In the genomic region with DNA sequence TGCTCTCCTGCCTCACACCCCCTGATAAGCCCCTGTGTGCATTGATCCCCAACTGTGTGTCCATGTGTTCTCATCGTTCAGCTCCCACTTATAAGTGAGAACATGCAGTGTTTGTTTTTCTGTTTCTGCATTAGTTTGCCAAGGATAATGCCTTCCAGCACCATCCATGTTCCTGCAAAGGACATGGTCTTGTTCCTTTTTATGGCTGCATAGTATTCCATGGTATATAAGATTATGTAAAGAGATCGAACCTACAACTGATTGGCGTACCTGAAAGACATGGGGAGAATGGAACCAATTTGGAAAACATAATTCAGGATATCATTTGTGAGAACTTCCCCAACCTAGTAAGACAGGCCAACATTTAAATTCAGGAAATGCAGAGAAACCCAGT, we compare ENCODE assay signal across 9 cellular contexts. TPM values are rescaled to one million over a fixed set of nuclear protein-coding genes. Genes with fewer than 3 reads are reported as not detected.
DNase-seq lines count a peak whose midpoint lies in the region; ATAC-seq and TF ChIP-seq lines count a peak whose summit lies in the region.
"Had no signal": no experiment of that assay in that cellular context is flagged by ENCODE, and none has a peak within 500 bp of the region (broad histone marks: within the 10 kb centered on the region; RNA-seq: fewer than 3 reads in every experiment).

No MANE protein-coding gene starts in this region.

- peaks cover 6% of the 10 kb centered on the region; the same call in 1 of the 2 replicates for H4K20me1 ChIP-seq in PC-3 (ENCODE audit: low read length)

- intact Hi-C loops in PC-3 (cut with micrococcal nuclease) (no loop called here), prostate gland (cut with DNase I) (no loop called here)

- H3K4me1 ChIP-seq in PC-3 (ENCODE audit: insufficient read depth, low read length), result peaks cover 53% of the 10 kb centered on the region
- no peaks in the 10 kb centered on the region for H3K4me1 ChIP-seq in prostate gland (replicated peaks)

- no peaks in the 10 kb centered on the region for H3K36me3 ChIP-seq in PC-3 (ENCODE audit: low read depth, low read length)
- H3K36me3 ChIP-seq in prostate gland, result no peaks in the 10 kb centered on the region

- TF ChIP-seq CTCF in C4-2B (conservative IDR thresholded peaks at IDR 0.05) (no peak), PC-3 (conservative IDR thresholded peaks at IDR 0.05; ENCODE audit: low read depth, low read length) (no peak), chondrocyte (IDR thresholded peaks at IDR 0.05) (no peak), prostate gland (IDR thresholded peaks at IDR 0.05) (no peak)

- peaks cover 3% of the 10 kb centered on the region for H3K9me3 Mint-ChIP-seq in chondrocyte (ENCODE audit: low read depth)
- H3K9me3 Mint-ChIP-seq: IgD-negative memory B cell had no signal

- no peak overlapping the region for H3K4me3 Mint-ChIP-seq in chondrocyte (ENCODE audit: unreplicated experiment)
- H3K4me3 Mint-ChIP-seq: IgD-negative memory B cell had no signal

- BruUV-seq in PC-3 (replicated peaks; lab: Mats Ljungman, UMichigan), result no TSS peak

- no peak for DNase-seq in PC-3
- no peak for DNase-seq in chondrocyte (ENCODE audit: low spot score)
- no peak for DNase-seq in prostate gland (ENCODE audit: low spot score)
- DNase-seq in stimulated activated CD4-positive, alpha-beta T cell treated with anti-CD3 and anti-CD28 coated beads, Interleukin-12 subunit alpha, Interleukin-12 subunit beta, amount 100 ng/mL, for 4 hours, result no peak
- no peak for DNase-seq in NOMO-1 treated with dmso at 0.1 percent for 144 hours (lab: John Stamatoyannopoulos, UW; ENCODE audit: unreplicated experiment)

- ATAC-seq in PC-3, result no peak
- ATAC-seq in GM19467 (IDR thresholded peaks at IDR 0.05; ENCODE audit: unreplicated experiment), result no peak
- ATAC-seq in GM21515 (IDR thresholded peaks at IDR 0.05; ENCODE audit: unreplicated experiment), result no peak

- peak overlapping the region; percentile 75 for H3K27ac Mint-ChIP-seq in chondrocyte (ENCODE audit: unreplicated experiment)

- POLR2A ChIA-PET in PC-3 (lab: Charles Lee; ENCODE audit: unreplicated experiment), result no interaction called here

- H3K4me3 ChIP-seq in PC-3 (ENCODE audit: low read length) (peak overlapping the region; percentile 7; the same call in 1 of the 2 replicates), prostate gland (no peak overlapping the region)

- no peak overlapping the region for H2AFZ ChIP-seq in PC-3 (ENCODE audit: low read length)

- no peaks in the 10 kb centered on the region for H3K9me2 ChIP-seq in PC-3 (replicated peaks; ENCODE audit: low read length)

- H3K27ac ChIP-seq in C4-2B (peak overlapping the region; percentile 36; the same call in 1 of the 2 replicates), PC-3 (ENCODE audit: low read length) (peak overlapping the region; percentile 78), prostate gland (peak overlapping the region; percentile 69 to 70)

- no peaks in the 10 kb centered on the region for H3K36me3 Mint-ChIP-seq in chondrocyte (ENCODE audit: low read depth)

- H3K9me3 ChIP-seq in PC-3 (ENCODE audit: low read length) (no peaks in the 10 kb centered on the region), prostate gland (no peaks in the 10 kb centered on the region)

- TF ChIP-seq POLR2A in prostate gland (IDR thresholded peaks at IDR 0.05), result no peak

- peaks cover 53% of the 10 kb centered on the region for H3K79me2 ChIP-seq in PC-3 (ENCODE audit: low read length)

- CTCF ChIA-PET in PC-3 (lab: Charles Lee), result no interaction called here

- H3K9ac ChIP-seq in PC-3 (ENCODE audit: low read length), result no peak overlapping the region

- H3K4me1 Mint-ChIP-seq in chondrocyte (ENCODE audit: low read depth), result peaks cover 57% of the 10 kb centered on the region

- H3F3A ChIP-seq in PC-3 (ENCODE audit: low read length, unreplicated experiment), result peaks cover 7% of the 10 kb centered on the region

- WGBS in prostate gland, result 76% methylated on average over 3 of the region's 3 CpGs

- H3K27me3 ChIP-seq in PC-3 (ENCODE audit: low read length) (no peaks in the 10 kb centered on the region), prostate gland (replicated peaks; ENCODE audit: insufficient read depth) (no peaks in the 10 kb centered on the region)

- H3K4me2 ChIP-seq in PC-3 (ENCODE audit: low read length), result peak overlapping the region; percentile 63

- H3K27me3 Mint-ChIP-seq in chondrocyte (ENCODE audit: low read depth), result no peaks in the 10 kb centered on the region
- H3K27me3 Mint-ChIP-seq: IgD-negative memory B cell had no signal

RNA-seq across cellular contexts. Expression of a gene that starts 32.4 kb away (rescaled TPM):
- total RNA-seq in PC-3 (2014; rRNA removed), result 13.2 and 14.9 TPM in 2 replicates
- total RNA-seq in chondrocyte, result 0.80 to 4.0 TPM (median 3.7 TPM) in 3 replicates
- 1 to 10 TPM; 4.1 to 7.4 TPM for total RNA-seq in prostate gland
